8 cellular contexts compared by ENCODE assay signal in genomic region chr19:58229255-58229639, GRCh38. TPM values are rescaled to one million over a fixed set of nuclear protein-coding genes. Genes with fewer than 3 reads are reported as not detected.
A peak's percentile ranks its signal among the peaks of the same experiment; 100 is the strongest.
DNase-seq lines count a peak whose midpoint lies in the region; ATAC-seq and TF ChIP-seq lines count a peak whose summit lies in the region.

No MANE protein-coding gene starts in this region.

- H3K4me1 ChIP-seq in ectodermal cell (ENCODE audit: control insufficient read depth, insufficient read depth, low read length): peaks cover 10% of the 10 kb centered on the region
- peaks cover 9% of the 10 kb centered on the region for H3K4me1 ChIP-seq in mesendoderm (ENCODE audit: control insufficient read depth, low read depth, low read length)
- H3K4me1 ChIP-seq in tibial nerve: peaks cover 0 to 13% (median 4%) of the 10 kb centered on the region in 4 donors

- peaks cover 39% of the 10 kb centered on the region for H3K36me3 ChIP-seq in ectodermal cell (ENCODE audit: control insufficient read depth, insufficient read depth, low read length)
- peaks cover 21% of the 10 kb centered on the region for H3K36me3 ChIP-seq in mesendoderm (ENCODE audit: control insufficient read depth, insufficient read depth, low read length)
- H3K36me3 ChIP-seq in tibial nerve: peaks cover 0 to 53% (median 8%) of the 10 kb centered on the region in 3 donors

- peak overlapping the region; percentile 21 to 85 for H3K27ac Mint-ChIP-seq in T-cell

- no peaks in the 10 kb centered on the region for H3K27me3 ChIP-seq in ectodermal cell (ENCODE audit: control insufficient read depth, insufficient read depth, low read length, poor library complexity, severe bottlenecking)
- no peaks in the 10 kb centered on the region for H3K27me3 ChIP-seq in mesendoderm (ENCODE audit: insufficient read depth, low read length, poor library complexity)
- no peaks in the 10 kb centered on the region for H3K27me3 ChIP-seq in tibial nerve

- TF ChIP-seq POLR2A in tibial nerve (IDR thresholded peaks at IDR 0.05): no peak

- H3K23ac ChIP-seq in mesendoderm (ENCODE audit: low read length): peak overlapping the region; percentile 98

- 4 to 7% methylated on average over 13 of the region's 13 CpGs for WGBS in ectodermal cell, 2 experiments
- no CpG with 5 or more reads among the region's 13 CpGs for WGBS in mesendoderm (ENCODE audit: extremely low coverage, insufficient coverage, low lambda C conversion rate)
- WGBS in tibial nerve, 2 donors: 15 to 17% methylated on average over 9 to 12 of the region's 13 CpGs

- peak overlapping the region; percentile 94 for H3K4ac ChIP-seq in mesendoderm (ENCODE audit: low read depth, low read length)

- H2BK5ac ChIP-seq in mesendoderm (ENCODE audit: low read length): no peak overlapping the region

- H3K4me2 ChIP-seq in mesendoderm (ENCODE audit: low read length): peak overlapping the region; percentile 96

- H3K9me3 ChIP-seq in ectodermal cell (ENCODE audit: control insufficient read depth, low read length) (no peaks in the 10 kb centered on the region), tibial nerve (peaks cover 0 to 97% (median 15%) of the 10 kb centered on the region in 4 donors)

- H3K79me1 ChIP-seq in mesendoderm (ENCODE audit: low read length): peaks cover 24% of the 10 kb centered on the region

- H3K18ac ChIP-seq in mesendoderm (ENCODE audit: low read length): peak overlapping the region; percentile 52

- H3K4me3 Mint-ChIP-seq in T-cell: peak overlapping the region; percentile 93 to 98 (median 94)

- H3K27ac ChIP-seq in ectodermal cell (ENCODE audit: insufficient read depth, low read depth, low read length, poor library complexity, severe bottlenecking) (peak overlapping the region; percentile 69), mesendoderm (ENCODE audit: low read depth, low read length) (peak overlapping the region; percentile 88), tibial nerve (peak overlapping the region in 1 of 4 donors; percentile 75)

- peak overlapping the region; percentile 93 for H3K4me3 ChIP-seq in ectodermal cell (ENCODE audit: insufficient read depth, low read depth, low read length)
- H3K4me3 ChIP-seq in mesendoderm (ENCODE audit: low read length): peak overlapping the region; percentile 92
- peak overlapping the region; percentile 62 to 81 (median 67) for H3K4me3 ChIP-seq in tibial nerve

- peaks cover 62% of the 10 kb centered on the region for H3K36me3 Mint-ChIP-seq in T-cell

- H3K56ac ChIP-seq in mesendoderm (ENCODE audit: low read length): peak overlapping the region; percentile 96

- TF ChIP-seq CTCF in tibial nerve (IDR thresholded peaks at IDR 0.05): no peak

- peaks cover 25 to 34% (median 32%) of the 10 kb centered on the region in 3 donors for H3K4me1 Mint-ChIP-seq in T-cell

- H2BK120ac ChIP-seq in mesendoderm (ENCODE audit: low read depth, low read length): no peak overlapping the region

- no peak overlapping the region for H4K5ac ChIP-seq in mesendoderm (ENCODE audit: low read length)

- ATAC-seq in T-cell (replicated peaks in 1 of 4): peak in 3 of 4 experiments; percentile 17 to 38 (median 28)

- H3K27me3 Mint-ChIP-seq in T-cell: no peaks in the 10 kb centered on the region

- H3K79me2 ChIP-seq in mesendoderm (ENCODE audit: control insufficient read depth, insufficient read depth, low read length): peaks cover 22% of the 10 kb centered on the region

- CTCF ChIA-PET in T-cell (lab: Charles Lee): no interaction called here

- H3K9me3 Mint-ChIP-seq in T-cell: peaks cover 15 to 40% (median 30%) of the 10 kb centered on the region in 3 donors

- H4K8ac ChIP-seq in mesendoderm (ENCODE audit: low read depth, low read length): no peak overlapping the region

- peak overlapping the region; percentile 14 for H2AK5ac ChIP-seq in mesendoderm (ENCODE audit: low read length)

- POLR2A ChIA-PET in T-cell (lab: Charles Lee): interaction anchor here in 1 of 2 donors (0.6 kb wide), 1 partner anchor 58 kb away, joined by 3 read pairs; no protein-coding TSS in a partner anchor

- no peak for TF ChIP-seq EP300 in tibial nerve (IDR thresholded peaks at IDR 0.05)

- H3K9ac ChIP-seq in mesendoderm (ENCODE audit: low read length): peak overlapping the region; percentile 92

- H2BK15ac ChIP-seq in mesendoderm (replicated peaks; ENCODE audit: low read depth): no peak overlapping the region

- DNase-seq in stimulated activated CD4-positive, alpha-beta T cell treated with anti-CD3 and anti-CD28 coated beads, Interleukin-12 subunit alpha, Interleukin-12 subunit beta, amount 100 ng/mL, for 4 hours: peak; percentile 10
- DNase-seq in stimulated activated CD4-positive, alpha-beta T cell treated with anti-CD3 and anti-CD28 coated beads, Interleukin-4, amount 100 ng/mL, for 4 hours: no peak
- DNase-seq in T-cell: peak in 11 of 34 experiments; percentile 2 to 28 (median 6)
- DNase-seq in mesendoderm: peak; percentile 76
- DNase-seq in tibial nerve (ENCODE audit: low spot score in 2 of 2): no peak
- no peak for DNase-seq in superior temporal gyrus (ENCODE audit: extremely low spot score)
- no peak for DNase-seq in epidermal melanocyte (ENCODE audit: insufficient read length, low spot score)

RNA-seq across cellular contexts. Expression of gene ZNF544, which starts 0.5 kb away (rescaled TPM):
- total RNA-seq in T-cell (10 to 100 TPM; 23.4 to 54.0 (median 47.1) TPM), tibial nerve (10 to 100 TPM; 35.2 to 55.2 (median 53.3) TPM)
- 57.1 TPM for polyA plus RNA-seq in ectodermal cell (2013, experiment 1 of 4)
- polyA plus RNA-seq in ectodermal cell (2013, experiment 2 of 4): 66.7 TPM
- polyA plus RNA-seq in ectodermal cell (2013, experiment 3 of 4): 47.3 TPM
- 49.2 TPM for polyA plus RNA-seq in ectodermal cell (2013, experiment 4 of 4)
- polyA plus RNA-seq in mesendoderm (2013, experiment 1 of 2): 48.0 TPM
- 51.8 TPM for polyA plus RNA-seq in mesendoderm (2013, experiment 2 of 2)

RNA-seq across cellular contexts. Expression of gene ZNF274, which starts 46.4 kb away (rescaled TPM):
- total RNA-seq in T-cell (10 to 100 TPM; 44.9 to 70.7 (median 63.4) TPM), tibial nerve (10 to 100 TPM; 27.3 to 38.8 (median 33.8) TPM)
- 33.5 TPM for polyA plus RNA-seq in ectodermal cell (2013, experiment 1 of 4)
- 30.1 TPM for polyA plus RNA-seq in ectodermal cell (2013, experiment 2 of 4)
- polyA plus RNA-seq in ectodermal cell (2013, experiment 3 of 4): 23.7 TPM
- 26.4 TPM for polyA plus RNA-seq in ectodermal cell (2013, experiment 4 of 4)
- 15.9 TPM for polyA plus RNA-seq in mesendoderm (2013, experiment 1 of 2)
- 15.1 TPM for polyA plus RNA-seq in mesendoderm (2013, experiment 2 of 2)

RNA-seq across cellular contexts. Expression of gene ZNF8, which starts 49.5 kb away (rescaled TPM):
- total RNA-seq in T-cell (10 to 100 TPM in 2 of 5 donors, 1 to 10 TPM in 3; 8.6 to 11.0 (median 9.2) TPM), tibial nerve (10 to 100 TPM in 1 of 4 donors, 1 to 10 TPM in 3; 8.0 to 11.2 (median 8.6) TPM)
- 12.3 TPM for polyA plus RNA-seq in ectodermal cell (2013, experiment 1 of 4)
- 12.6 TPM for polyA plus RNA-seq in ectodermal cell (2013, experiment 2 of 4)
- polyA plus RNA-seq in ectodermal cell (2013, experiment 3 of 4): 7.8 TPM
- 8.8 TPM for polyA plus RNA-seq in ectodermal cell (2013, experiment 4 of 4)
- polyA plus RNA-seq in mesendoderm (2013, experiment 1 of 2): 5.4 TPM
- polyA plus RNA-seq in mesendoderm (2013, experiment 2 of 2): 4.9 TPM

Comparison
In these comparisons a context has a peak if more than half of its experiments do, and no peak if none do; other contexts are left out.
1. DNase-seq: peak in stimulated activated CD4-positive, alpha-beta T cell treated with anti-CD3 and anti-CD28 coated beads, Interleukin-12 subunit alpha, Interleukin-12 subunit beta, amount 100 ng/mL, for 4 hours (single experiment) and mesendoderm (single experiment); none in stimulated activated CD4-positive, alpha-beta T cell treated with anti-CD3 and anti-CD28 coated beads, Interleukin-4, amount 100 ng/mL, for 4 hours (0 of 2), tibial nerve (0 of 2), superior temporal gyrus (single experiment) and epidermal melanocyte (single experiment).
2. Peak in every context shown above with its lines, with median percentiles within 50 percentile points of each other: H3K4me3 ChIP-seq.